22 cellular contexts compared by ENCODE assay signal in genomic region chr13:61463027-61463426, GRCh38.
DNase-seq lines count a peak whose midpoint lies in the region; ATAC-seq, FAIRE-seq and TF ChIP-seq lines count a peak whose summit lies in the region.
"Had no signal": no experiment of that assay in that cellular context is flagged by ENCODE, and none has a peak within 500 bp of the region (broad histone marks: within the 10 kb centered on the region; RNA-seq: fewer than 3 reads in every experiment).

No MANE protein-coding gene starts in this region.

- in situ Hi-C loops in ACHN (cut with HindIII; ENCODE audit: low pct_ligation_motif_present, low pct_unique_long_range_greater_than_20kb, low sequenced_read_pairs): no loop called here

- TF ChIP-seq CTCF in nephron progenitor cell (IDR thresholded peaks at IDR 0.05): no peak

- no peaks in the 10 kb centered on the region for H3K4me1 Mint-ChIP-seq in nephron progenitor cell
- H3K4me1 Mint-ChIP-seq: activated CD8-positive, alpha-beta memory T cell treated with anti-CD3 and anti-CD28 coated beads, Interleukin-2, amount 10 ng/mL, durations not matched to agents 7 days and 5 days; activated naive CD4-positive, alpha-beta T cell treated with anti-CD3 and anti-CD28 coated beads, Interleukin-2, amount 10 ng/mL, durations not matched to agents 7 days and 5 days had no signal

- H3K27ac Mint-ChIP-seq in nephron progenitor cell: no peak overlapping the region
- H3K27ac Mint-ChIP-seq: activated CD8-positive, alpha-beta memory T cell treated with anti-CD3 and anti-CD28 coated beads, Interleukin-2, amount 10 ng/mL, durations not matched to agents 7 days and 5 days; activated naive CD4-positive, alpha-beta T cell treated with anti-CD3 and anti-CD28 coated beads, Interleukin-2, amount 10 ng/mL, durations not matched to agents 7 days and 5 days; effector memory CD8-positive, alpha-beta T cell had no signal

- FAIRE-seq in islet of Langerhans (lab: Jason Lieb, UNC): peak; percentile 98
- FAIRE-seq: keratinocyte, small intestine had no signal

- no peaks in the 10 kb centered on the region for H3K9me3 Mint-ChIP-seq in nephron progenitor cell
- H3K9me3 Mint-ChIP-seq: activated naive CD4-positive, alpha-beta T cell treated with anti-CD3 and anti-CD28 coated beads, Interleukin-2, amount 10 ng/mL, durations not matched to agents 7 days and 5 days; effector memory CD8-positive, alpha-beta T cell had no signal

- H3K4me3 Mint-ChIP-seq in nephron progenitor cell: no peak overlapping the region
- H3K4me3 Mint-ChIP-seq: activated CD8-positive, alpha-beta memory T cell treated with anti-CD3 and anti-CD28 coated beads, Interleukin-2, amount 10 ng/mL, durations not matched to agents 7 days and 5 days; activated naive CD4-positive, alpha-beta T cell treated with anti-CD3 and anti-CD28 coated beads, Interleukin-2, amount 10 ng/mL, durations not matched to agents 7 days and 5 days; effector memory CD8-positive, alpha-beta T cell had no signal

- peak; percentile 47 for DNase-seq in ACHN
- DNase-seq in NCI-H1417 treated with DMSO at 0.1 percent for 48 hours (lab: John Stamatoyannopoulos, UW): peak; percentile 55
- DNase-seq in NCI-H774 (lab: John Stamatoyannopoulos, UW): peak; percentile 34
- no peak for DNase-seq in putamen (ENCODE audit: low spot score)
- DNase-seq in nephron progenitor cell: no peak
- no peak for DNase-seq in germinal center (ENCODE audit: low spot score)
- DNase-seq: activated CD4-positive, alpha-beta T cell treated with anti-CD3 and anti-CD28 coated beads, Interleukin-2, amount 50 U/mL, for 1 hour; activated CD8-positive, alpha-beta memory T cell treated with anti-CD3 and anti-CD28 coated beads, Interleukin-2, amount 10 ng/mL, durations not matched to agents 7 days and 5 days; activated naive CD4-positive, alpha-beta T cell treated with anti-CD3 and anti-CD28 coated beads, Interleukin-2, amount 10 ng/mL, durations not matched to agents 7 days and 5 days; amniotic stem cell; effector memory CD8-positive, alpha-beta T cell; HCEC 1CT; NCI-H524 treated with DMSO at 0.1 percent for 48 hours; psoas muscle; small intestine; stimulated activated CD4-positive, alpha-beta T cell treated with anti-CD3 and anti-CD28 coated beads, Interleukin-1b, Interleukin-23, amount 100 ng/mL, for 48 hours; trophoblast cell; WERI-Rb-1 had no signal

- H3K27me3 Mint-ChIP-seq in nephron progenitor cell (ENCODE audit: low read depth, poor library complexity): peaks cover 3% of the 10 kb centered on the region
- H3K27me3 Mint-ChIP-seq: activated CD8-positive, alpha-beta memory T cell treated with anti-CD3 and anti-CD28 coated beads, Interleukin-2, amount 10 ng/mL, durations not matched to agents 7 days and 5 days; activated naive CD4-positive, alpha-beta T cell treated with anti-CD3 and anti-CD28 coated beads, Interleukin-2, amount 10 ng/mL, durations not matched to agents 7 days and 5 days; effector memory CD8-positive, alpha-beta T cell had no signal

- no peaks in the 10 kb centered on the region for H3K36me3 Mint-ChIP-seq in nephron progenitor cell (ENCODE audit: low read depth)
- H3K36me3 Mint-ChIP-seq: activated CD8-positive, alpha-beta memory T cell treated with anti-CD3 and anti-CD28 coated beads, Interleukin-2, amount 10 ng/mL, durations not matched to agents 7 days and 5 days; activated naive CD4-positive, alpha-beta T cell treated with anti-CD3 and anti-CD28 coated beads, Interleukin-2, amount 10 ng/mL, durations not matched to agents 7 days and 5 days had no signal

- ATAC-seq in GM21786 (IDR thresholded peaks at IDR 0.05; ENCODE audit: unreplicated experiment): no peak
- ATAC-seq: activated CD8-positive, alpha-beta memory T cell treated with anti-CD3 and anti-CD28 coated beads, Interleukin-2, amount 10 ng/mL, durations not matched to agents 7 days and 5 days; effector memory CD8-positive, alpha-beta T cell; psoas muscle; SK-N-SH treated with all-trans-retinoic acid at 6 μM for 48 hours had no signal

Comparison
In these comparisons a context has a peak if more than half of its experiments do, and no peak if none do; other contexts are left out.
1. DNase-seq: peak in ACHN (single experiment), NCI-H1417 treated with DMSO at 0.1 percent for 48 hours (single experiment) and NCI-H774 (single experiment); none in putamen (single experiment), nephron progenitor cell (single experiment) and germinal center (single experiment).